Comparison of ENCODE assay signal across 1 cellular context in genomic region chr1:25619101-25619890, GRCh38.
A peak's percentile ranks its signal among the peaks of the same experiment; 100 is the strongest.
TF ChIP-seq lines count a peak whose summit lies in the region.

No MANE protein-coding gene starts in this region.

TF ChIP-seq in GM12878, 131 proteins besides CTCF, POLR2A, EP300 and RAD21 (continued from another document):
- TF ChIP-seq KAT2A (conservative IDR thresholded peaks at IDR 0.05; ENCODE audit: control insufficient read depth, low read depth, low read length): no peak
- TF ChIP-seq PKNOX1 (IDR thresholded peaks at IDR 0.05): peak; percentile 71
